Comparison of ENCODE assay signal across 2 cellular contexts in genomic region chr20:1188347-1188746, GRCh38.
TF ChIP-seq lines count a peak whose summit lies in the region.

No MANE protein-coding gene starts in this region.

TF ChIP-seq in HEK293, 187 proteins besides CTCF, POLR2A, EP300 and RAD21:
- TF ChIP-seq ZNF600 (tag by site-specific recombination; IDR thresholded peaks at IDR 0.05), result no peak
- peak; percentile 80; the same call in 1 of the 2 replicates for TF ChIP-seq ZNF114 (tag by site-specific recombination; IDR thresholded peaks at IDR 0.05)
- 0 out of 2 replicates have a peak, but pooled peaks have one; percentile 11 for TF ChIP-seq ZNF704 (tag by site-specific recombination; IDR thresholded peaks at IDR 0.05)
- no peak for TF ChIP-seq ZBTB7A (tag by site-specific recombination; IDR thresholded peaks at IDR 0.05; ENCODE audit: low read depth)
- 0 out of 2 replicates have a peak, but pooled peaks have one; percentile 48 for TF ChIP-seq SALL2 (tag by site-specific recombination; IDR thresholded peaks at IDR 0.05; ENCODE audit: borderline replicate concordance)
- peak; percentile 91 for TF ChIP-seq ZSCAN4 (tag by site-specific recombination; IDR thresholded peaks at IDR 0.05)
- 0 out of 2 replicates have a peak, but pooled peaks have one; percentile 22 for TF ChIP-seq ZNF621 (tag by site-specific recombination; IDR thresholded peaks at IDR 0.05)

TF ChIP-seq in K562, 482 proteins besides CTCF, POLR2A, EP300 and RAD21 (continues in another document):
- TF ChIP-seq POLR2B (IDR thresholded peaks at IDR 0.05; ENCODE audit: low read depth, partially characterized antibody), result peak; percentile 56
- TF ChIP-seq SETDB1 (IDR thresholded peaks at IDR 0.05; ENCODE audit: low read length), result no peak
- TF ChIP-seq ZBTB17 (CRISPR knock-in tag; IDR thresholded peaks at IDR 0.05), result no peak
- TF ChIP-seq CSDE1 (IDR thresholded peaks at IDR 0.05), result peak in 1 of 2 experiments; percentile 75; a peak in 1 of 4 replicates
- no peak for TF ChIP-seq ETV6 (IDR thresholded peaks at IDR 0.05; ENCODE audit: borderline replicate concordance in 1 of 2, low read depth in 2 of 2, low read length in 1 of 2)
- no peak for TF ChIP-seq ETV6 (CRISPR knock-in tag; IDR thresholded peaks at IDR 0.05; ENCODE audit: borderline replicate concordance)
- TF ChIP-seq NR1H2 (CRISPR knock-in tag; IDR thresholded peaks at IDR 0.05), result no peak
- no peak for TF ChIP-seq FOXK2 (conservative IDR thresholded peaks at IDR 0.05 in 1 of 2, IDR thresholded peaks at IDR 0.05 in 1 of 2; ENCODE audit: low read depth in 2 of 2)
- no peak for TF ChIP-seq NR2C1 (IDR thresholded peaks at IDR 0.05)
- no peak for TF ChIP-seq NR2C1 (tag; IDR thresholded peaks at IDR 0.05)
- no peak for TF ChIP-seq BRCA1 (IDR thresholded peaks at IDR 0.05)
- TF ChIP-seq BRCA1 (CRISPR knock-in tag; IDR thresholded peaks at IDR 0.05), result no peak
- TF ChIP-seq TAF7 (tag; IDR thresholded peaks at IDR 0.05), result no peak
- TF ChIP-seq ZBTB26 (CRISPR knock-in tag; IDR thresholded peaks at IDR 0.05), result peak; percentile 87; the same call in 1 of the 2 replicates
- no peak for TF ChIP-seq MTF1 (CRISPR knock-in tag; IDR thresholded peaks at IDR 0.05; ENCODE audit: borderline replicate concordance)
- TF ChIP-seq DMBX1 (CRISPR knock-in tag; IDR thresholded peaks at IDR 0.05; ENCODE audit: borderline replicate concordance), result no peak
- no peak for TF ChIP-seq GATAD2B (IDR thresholded peaks at IDR 0.05; ENCODE audit: borderline replicate concordance)
- TF ChIP-seq IRF9 (tag; IDR thresholded peaks at IDR 0.05), result no peak
- TF ChIP-seq E2F1 (CRISPR knock-in tag; IDR thresholded peaks at IDR 0.05), result no peak
- TF ChIP-seq ZBTB43 (CRISPR knock-in tag; IDR thresholded peaks at IDR 0.05), result no peak
- TF ChIP-seq ILK (tag; IDR thresholded peaks at IDR 0.05; ENCODE audit: borderline replicate concordance, low read depth), result no peak
- no peak for TF ChIP-seq NONO (IDR thresholded peaks at IDR 0.05; ENCODE audit: low read depth in 2 of 2, low read length in 1 of 2)
- no peak for TF ChIP-seq JUND (IDR thresholded peaks at IDR 0.05; ENCODE audit: borderline replicate concordance, low read depth, low read length)
- TF ChIP-seq JUND (tag; IDR thresholded peaks at IDR 0.05; ENCODE audit: borderline replicate concordance, low read depth, low read length), result no peak
- TF ChIP-seq NBN (IDR thresholded peaks at IDR 0.05; ENCODE audit: low read depth), result no peak
- no peak for TF ChIP-seq DACH1 (IDR thresholded peaks at IDR 0.05; ENCODE audit: partially characterized antibody)
- no peak for TF ChIP-seq MYC (IDR thresholded peaks at IDR 0.05; ENCODE audit: low read depth, low read length)
- no peak for TF ChIP-seq MYC (CRISPR knock-in tag; IDR thresholded peaks at IDR 0.05; ENCODE audit: borderline replicate concordance, low read depth)
- no peak for TF ChIP-seq ZNF354B (CRISPR knock-in tag; IDR thresholded peaks at IDR 0.05)
- TF ChIP-seq ZNF512 (tag; IDR thresholded peaks at IDR 0.05), result no peak
- TF ChIP-seq POLR2H (tag; IDR thresholded peaks at IDR 0.05; ENCODE audit: low read depth), result no peak
- no peak for TF ChIP-seq FOS (IDR thresholded peaks at IDR 0.05; ENCODE audit: extremely low read depth, insufficient read length)
- TF ChIP-seq TCF15 (CRISPR knock-in tag; IDR thresholded peaks at IDR 0.05), result no peak
- TF ChIP-seq SIN3A (IDR thresholded peaks at IDR 0.05; ENCODE audit: borderline replicate concordance in 2 of 2, control insufficient read depth in 1 of 2, low read depth in 2 of 2, low read length in 2 of 2), result no peak
- TF ChIP-seq NCOA4 (IDR thresholded peaks at IDR 0.05; ENCODE audit: partially characterized antibody), result peak; percentile 77
- TF ChIP-seq SFPQ (IDR thresholded peaks at IDR 0.05; ENCODE audit: low read depth, low read length), result no peak
- no peak for TF ChIP-seq KLF1 (tag; IDR thresholded peaks at IDR 0.05)
- no peak for TF ChIP-seq MXD1 (CRISPR knock-in tag; IDR thresholded peaks at IDR 0.05; ENCODE audit: borderline replicate concordance, poor library complexity, severe bottlenecking)
- TF ChIP-seq HDAC1 (IDR thresholded peaks at IDR 0.05), result peak in 1 of 2 experiments; percentile 69; a peak in 2 of 4 replicates
- TF ChIP-seq TCF7 (IDR thresholded peaks at IDR 0.05; ENCODE audit: borderline replicate concordance), result no peak
- TF ChIP-seq ZC3H4 (CRISPR knock-in tag; IDR thresholded peaks at IDR 0.05; ENCODE audit: borderline replicate concordance), result no peak
- TF ChIP-seq GABPB2 (CRISPR knock-in tag; conservative IDR thresholded peaks at IDR 0.05), result no peak
- TF ChIP-seq PREB (CRISPR knock-in tag; IDR thresholded peaks at IDR 0.05), result no peak
- TF ChIP-seq SIRT6 (IDR thresholded peaks at IDR 0.05; ENCODE audit: low read depth, low read length), result no peak
- no peak for TF ChIP-seq ZNF263 (CRISPR knock-in tag; IDR thresholded peaks at IDR 0.05; ENCODE audit: borderline replicate concordance)
- TF ChIP-seq SP2 (IDR thresholded peaks at IDR 0.05; ENCODE audit: extremely low read depth, low read depth, low read length, poor library complexity, severe bottlenecking), result no peak
- TF ChIP-seq NCOA2 (IDR thresholded peaks at IDR 0.05; ENCODE audit: partially characterized antibody in 2 of 2), result peak in 1 of 2 experiments; percentile 54
- TF ChIP-seq MAX (CRISPR knock-in tag; IDR thresholded peaks at IDR 0.05), result no peak
- TF ChIP-seq CEBPZ (IDR thresholded peaks at IDR 0.05; ENCODE audit: borderline replicate concordance, low read depth, low read length), result no peak
- TF ChIP-seq TOE1 (IDR thresholded peaks at IDR 0.05; ENCODE audit: borderline replicate concordance), result peak; percentile 40; the same call in 1 of the 2 replicates
- TF ChIP-seq TOE1 (CRISPR knock-in tag; IDR thresholded peaks at IDR 0.05; ENCODE audit: borderline replicate concordance, low read depth), result no peak
- TF ChIP-seq CBFA2T3 (IDR thresholded peaks at IDR 0.05), result no peak
